ENCODE assay signal across 8 cellular contexts in the genomic region with DNA sequence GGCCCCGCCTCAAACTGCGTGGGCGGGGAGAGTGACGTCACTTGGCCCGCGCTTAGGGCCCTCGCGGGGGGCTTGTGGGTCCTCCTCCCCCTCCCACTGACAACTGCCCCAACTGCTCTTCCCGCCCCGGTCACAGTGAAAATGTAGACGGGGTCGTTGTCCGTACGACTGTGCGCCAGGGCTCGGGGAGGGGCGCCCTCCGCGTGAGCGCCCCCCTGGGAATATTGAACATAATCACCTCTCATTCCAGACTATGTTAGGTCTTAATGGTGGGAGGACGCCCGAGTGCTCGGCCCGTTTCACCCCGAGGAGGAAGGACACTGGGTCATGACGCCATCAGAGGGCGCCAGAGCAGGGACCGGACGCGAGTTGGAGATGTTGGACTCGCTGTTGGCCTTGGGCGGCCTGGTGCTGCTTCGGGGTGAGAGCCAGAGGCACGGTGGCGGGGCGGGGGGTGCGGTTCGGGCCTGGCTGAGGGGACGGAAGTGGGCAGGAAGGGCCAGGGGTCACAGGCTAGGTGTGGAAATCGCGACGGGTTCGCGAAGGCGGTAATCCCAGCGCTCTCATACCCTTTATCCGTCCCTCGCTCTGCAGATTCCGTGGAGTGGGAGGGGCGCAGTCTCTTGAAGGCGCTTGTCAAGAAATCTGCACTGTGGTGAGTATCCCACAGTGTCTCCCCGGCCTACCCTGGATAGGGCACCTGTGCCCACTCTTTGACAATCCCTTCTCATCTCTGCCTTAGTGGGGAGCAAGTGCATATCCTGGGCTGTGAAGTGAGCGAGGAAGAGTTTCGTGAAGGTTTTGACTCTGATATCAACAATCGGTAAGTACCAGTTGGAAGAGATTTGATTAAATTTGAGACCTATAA. TPM values are rescaled to one million over a fixed set of nuclear protein-coding genes. Genes with fewer than 3 reads are reported as not detected.
A peak's percentile ranks its signal among the peaks of the same experiment; 100 is the strongest.
DNase-seq lines count a peak whose midpoint lies in the region; ATAC-seq and TF ChIP-seq lines count a peak whose summit lies in the region.

Gene ELP5, plus strand, starts transcription at position 40 of the 868 bp plus-strand sequence. Its CDS starts 336 bp downstream, at position 376.

- peak within 1 kb of the TSS; percentile 96 for H2BK120ac ChIP-seq in mesenchymal stem cell (ENCODE audit: low read depth, low read length)

- POLR2A ChIA-PET in CD4-positive, alpha-beta T cell (lab: Charles Lee) = interaction anchor here (0.6 to 3.4 kb wide), 6 partner anchors 12 to 332 kb away, joined by 3 to 54 read pairs (median 5); partner anchors contain the start of genes ACADVL, DLG4, DVL2 and GABARAP
- POLR2A ChIA-PET in activated CD4-positive, alpha-beta memory T cell treated with anti-CD3 and anti-CD28 coated beads, Interleukin-2, amount 10 ng/mL, durations not matched to agents 7 days and 5 days (lab: Charles Lee) = interaction anchor here (1.3 to 3.9 kb wide), 4 partner anchors 12 to 63 kb away, joined by 4 to 74 read pairs (median 8); partner anchors contain the start of genes ACADVL, DVL2, GABARAP and GPS2

- H3K27ac ChIP-seq in CD4-positive, alpha-beta T cell (ENCODE audit: low read depth, low read length) = peak within 1 kb of the TSS; percentile 99
- H3K27ac ChIP-seq in effector memory CD4-positive, alpha-beta T cell (ENCODE audit: insufficient read depth, low read length, poor library complexity, severe bottlenecking) = peak within 1 kb of the TSS; percentile 96
- H3K27ac ChIP-seq in mesenchymal stem cell (ENCODE audit: low read length, poor library complexity, severe bottlenecking) = peak within 1 kb of the TSS; percentile 99

- H3K27me3 ChIP-seq in CD4-positive, alpha-beta T cell (ENCODE audit: control insufficient read depth, insufficient read depth, low read length) = no peaks in the 10 kb centered on the region
- no peaks in the 10 kb centered on the region for H3K27me3 ChIP-seq in effector memory CD4-positive, alpha-beta T cell (replicated peaks; ENCODE audit: control insufficient read depth, insufficient read depth, low read length, poor library complexity, severe bottlenecking)
- no peaks in the 10 kb centered on the region for H3K27me3 ChIP-seq in mesenchymal stem cell (ENCODE audit: control insufficient read depth in 1 of 2, insufficient read depth in 1 of 2, low read length in 2 of 2)

- TF ChIP-seq CTCF in CD4-positive, alpha-beta T cell (IDR thresholded peaks at IDR 0.05) = peak; percentile 28

- peak within 1 kb of the TSS in 1 of 2 experiments; percentile 65 for H2BK12ac ChIP-seq in mesenchymal stem cell (ENCODE audit: low read length in 2 of 2)

- peak within 1 kb of the TSS; percentile 94 for H3K4me3 Mint-ChIP-seq in CD4-positive, alpha-beta T cell
- H3K4me3 Mint-ChIP-seq in activated CD4-positive, alpha-beta memory T cell treated with anti-CD3 and anti-CD28 coated beads, Interleukin-2, amount 10 ng/mL, durations not matched to agents 7 days and 5 days = peak within 1 kb of the TSS; percentile 91

- WGBS in mesenchymal stem cell = 4% methylated on average over 43 of the region's 55 CpGs

- ATAC-seq in CD4-positive, alpha-beta T cell (ENCODE audit: poor library complexity) = peak; percentile 39
- ATAC-seq in GM19372 (IDR thresholded peaks at IDR 0.05; ENCODE audit: low read depth, unreplicated experiment) = peak; percentile 47
- peak; percentile 38 for ATAC-seq in HG03521 (IDR thresholded peaks at IDR 0.05; ENCODE audit: unreplicated experiment)

- peak within 1 kb of the TSS; percentile 93 for H3K4me2 ChIP-seq in mesenchymal stem cell (ENCODE audit: low read length, poor library complexity, severe bottlenecking)

- peak within 1 kb of the TSS; percentile 96 for H4K8ac ChIP-seq in mesenchymal stem cell (ENCODE audit: low read length)

- peak within 1 kb of the TSS; percentile 100 for H3K27ac Mint-ChIP-seq in CD4-positive, alpha-beta T cell
- H3K27ac Mint-ChIP-seq in activated CD4-positive, alpha-beta memory T cell treated with anti-CD3 and anti-CD28 coated beads, Interleukin-2, amount 10 ng/mL, durations not matched to agents 7 days and 5 days = peak within 1 kb of the TSS; percentile 97

- peaks cover 45% of the 10 kb centered on the region for H3K4me1 Mint-ChIP-seq in CD4-positive, alpha-beta T cell (ENCODE audit: low read depth)
- H3K4me1 Mint-ChIP-seq in activated CD4-positive, alpha-beta memory T cell treated with anti-CD3 and anti-CD28 coated beads, Interleukin-2, amount 10 ng/mL, durations not matched to agents 7 days and 5 days = peaks cover 46% of the 10 kb centered on the region

- H2AFZ ChIP-seq in mesenchymal stem cell (ENCODE audit: low read depth, low read length) = peak within 1 kb of the TSS; percentile 91

- peak within 1 kb of the TSS; percentile 97 for H3K9ac ChIP-seq in mesenchymal stem cell (ENCODE audit: low read length)

- peak within 1 kb of the TSS in 1 of 2 experiments; percentile 93 for H3K14ac ChIP-seq in mesenchymal stem cell (ENCODE audit: low read length in 2 of 2)

- peaks cover 14% of the 10 kb centered on the region for H3K36me3 ChIP-seq in effector memory CD4-positive, alpha-beta T cell (ENCODE audit: control insufficient read depth, insufficient read depth, low read length)
- peaks cover 25 to 33% of the 10 kb centered on the region in 2 experiments for H3K36me3 ChIP-seq in mesenchymal stem cell (ENCODE audit: control insufficient read depth in 1 of 2, insufficient read depth in 2 of 2, low read depth in 1 of 2, low read length in 2 of 2)

- H2BK5ac ChIP-seq in mesenchymal stem cell (ENCODE audit: low read depth, low read length, poor library complexity, severe bottlenecking) = peak within 1 kb of the TSS; percentile 97

- H3K9me3 Mint-ChIP-seq in CD4-positive, alpha-beta T cell = no peaks in the 10 kb centered on the region
- H3K9me3 Mint-ChIP-seq in activated CD4-positive, alpha-beta memory T cell treated with anti-CD3 and anti-CD28 coated beads, Interleukin-2, amount 10 ng/mL, durations not matched to agents 7 days and 5 days = no peaks in the 10 kb centered on the region

- H3K27me3 Mint-ChIP-seq in CD4-positive, alpha-beta T cell = no peaks in the 10 kb centered on the region
- no peaks in the 10 kb centered on the region for H3K27me3 Mint-ChIP-seq in activated CD4-positive, alpha-beta memory T cell treated with anti-CD3 and anti-CD28 coated beads, Interleukin-2, amount 10 ng/mL, durations not matched to agents 7 days and 5 days

- H3K4me1 ChIP-seq in effector memory CD4-positive, alpha-beta T cell (ENCODE audit: control insufficient read depth, insufficient read depth, low read length, poor library complexity, severe bottlenecking) = peaks cover 31% of the 10 kb centered on the region
- peaks cover 15% of the 10 kb centered on the region for H3K4me1 ChIP-seq in mesenchymal stem cell (ENCODE audit: control insufficient read depth, insufficient read depth, low read depth, low read length)

- peak within 1 kb of the TSS in 1 of 2 experiments; percentile 72 for H3K23ac ChIP-seq in mesenchymal stem cell (ENCODE audit: low read length in 2 of 2)

- peak; percentile 64 to 99 (median 78) for DNase-seq in CD4-positive, alpha-beta T cell
- DNase-seq in NCI-H82 (lab: John Stamatoyannopoulos, UW) = peak; percentile 98
- peak; percentile 93 for DNase-seq in activated CD4-positive, alpha-beta memory T cell treated with anti-CD3 and anti-CD28 coated beads, Interleukin-2, amount 10 ng/mL, durations not matched to agents 7 days and 5 days
- DNase-seq in effector memory CD4-positive, alpha-beta T cell = peak; percentile 79 to 86 (median 79)
- DNase-seq in mesenchymal stem cell = peak; percentile 97
- DNase-seq in stimulated activated CD8-positive, alpha-beta memory T cell treated with anti-CD3 and anti-CD28 coated beads, Interleukin-15, amount 100 ng/mL, for 24 hours (ENCODE audit: low read depth) = peak; percentile 72

- peak within 1 kb of the TSS; percentile 100 for H3K4me3 ChIP-seq in effector memory CD4-positive, alpha-beta T cell (ENCODE audit: insufficient read depth, low read depth, low read length, poor library complexity, severe bottlenecking)
- peak within 1 kb of the TSS; percentile 90 for H3K4me3 ChIP-seq in mesenchymal stem cell (ENCODE audit: insufficient read depth in 1 of 2, low read depth in 1 of 2, low read length in 2 of 2)

- H3K18ac ChIP-seq in mesenchymal stem cell (ENCODE audit: low read depth in 1 of 2, low read length in 2 of 2) = peak within 1 kb of the TSS; percentile 95 to 98

- CTCF ChIA-PET in CD4-positive, alpha-beta T cell (lab: Charles Lee) = interaction anchor here (1.4 to 1.7 kb wide), 3 partner anchors 10 to 38 kb away, joined by 3 to 4 read pairs (median 4); partner anchors contain the start of gene GABARAP
- CTCF ChIA-PET in activated CD4-positive, alpha-beta memory T cell treated with anti-CD3 and anti-CD28 coated beads, Interleukin-2, amount 10 ng/mL, durations not matched to agents 7 days and 5 days (lab: Charles Lee) = interaction anchor here (1.0 kb wide), 1 partner anchor 32 kb away, joined by 3 read pairs; no protein-coding TSS in a partner anchor

- intact Hi-C loops in CD4-positive, alpha-beta T cell (cut with DNase I, micrococcal nuclease) = loop anchor here (1.0 to 5.0 kb wide), 8 partner anchors 10 to 434 kb away; partner anchors contain the start of genes EIF5A (in 2 of the 2), ACADVL (in 1 of the 2), DLG4 (in 1 of the 2) and FGF11 (in 1 of the 2)

- H2BK15ac ChIP-seq in mesenchymal stem cell (ENCODE audit: low read depth, poor library complexity, severe bottlenecking) = peak within 1 kb of the TSS; percentile 92

- H3K9me3 ChIP-seq in CD4-positive, alpha-beta T cell (ENCODE audit: control insufficient read depth, low read length) = no peaks in the 10 kb centered on the region
- no peaks in the 10 kb centered on the region for H3K9me3 ChIP-seq in effector memory CD4-positive, alpha-beta T cell (ENCODE audit: control insufficient read depth, low read length)
- H3K9me3 ChIP-seq in mesenchymal stem cell (ENCODE audit: control insufficient read depth, low read length) = no peaks in the 10 kb centered on the region

- peak within 1 kb of the TSS; percentile 97 for H4K91ac ChIP-seq in mesenchymal stem cell (ENCODE audit: low read length)

- H3K36me3 Mint-ChIP-seq in CD4-positive, alpha-beta T cell (ENCODE audit: low read depth) = peaks cover 54% of the 10 kb centered on the region
- H3K36me3 Mint-ChIP-seq in activated CD4-positive, alpha-beta memory T cell treated with anti-CD3 and anti-CD28 coated beads, Interleukin-2, amount 10 ng/mL, durations not matched to agents 7 days and 5 days (ENCODE audit: low read depth) = peaks cover 49% of the 10 kb centered on the region

- peak within 1 kb of the TSS; percentile 73 to 97 for H3K4ac ChIP-seq in mesenchymal stem cell (ENCODE audit: low read depth in 1 of 2, low read length in 2 of 2)

- H3K79me1 ChIP-seq in mesenchymal stem cell (replicated peaks; ENCODE audit: low read length, poor library complexity, severe bottlenecking) = peaks cover 14% of the 10 kb centered on the region

- no peak within 1 kb of the TSS for H2AK5ac ChIP-seq in mesenchymal stem cell (ENCODE audit: low read length, severe bottlenecking)

RNA-seq across cellular contexts. Expression of gene ELP5, which starts in this region (rescaled TPM):
- 10 to 100 TPM; 20.1 to 21.3 TPM for total RNA-seq in CD4-positive, alpha-beta T cell
- total RNA-seq in activated CD4-positive, alpha-beta memory T cell treated with anti-CD3 and anti-CD28 coated beads, Interleukin-2, amount 10 ng/mL, durations not matched to agents 7 days and 5 days = 10 to 100 TPM; 40.4 to 42.1 TPM
- polyA plus RNA-seq in mesenchymal stem cell (2013, experiment 1 of 2) = 36.8 TPM
- polyA plus RNA-seq in mesenchymal stem cell (2013, experiment 2 of 2) = 39.0 TPM

Comparison
In these comparisons a context has a peak if more than half of its experiments do, and no peak if none do; other contexts are left out.
1. Peak in every context shown above with its lines: DNase-seq, ATAC-seq, H3K4me3 ChIP-seq and H3K27ac ChIP-seq.